Comparison of ENCODE assay signal across 22 cellular contexts in genomic region chr1:170910273-170910672, GRCh38. TPM values are rescaled to one million over a fixed set of nuclear protein-coding genes. Genes with fewer than 3 reads are reported as not detected.
DNase-seq lines count a peak whose midpoint lies in the region; ATAC-seq and TF ChIP-seq lines count a peak whose summit lies in the region.
"Had no signal": no experiment of that assay in that cellular context is flagged by ENCODE, and none has a peak within 500 bp of the region (broad histone marks: within the 10 kb centered on the region; RNA-seq: fewer than 3 reads in every experiment).

No MANE protein-coding gene starts in this region.

- H3K9ac ChIP-seq in mammary epithelial cell (ENCODE audit: insufficient read depth, low read length) = no peak overlapping the region
- no peak overlapping the region for H3K9ac ChIP-seq in trophoblast cell (ENCODE audit: low read length)

- H3K27ac ChIP-seq in ACC112 (ENCODE audit: low read depth, low read length) (peak overlapping the region; percentile 95), mammary epithelial cell (ENCODE audit: insufficient read depth, low read depth, low read length) (no peak overlapping the region), trophoblast cell (ENCODE audit: low read depth, low read length) (no peak overlapping the region)
- H3K27ac ChIP-seq: right atrium auricular region had no signal

- H3K4me1 ChIP-seq in ACC112 (ENCODE audit: control insufficient read depth, insufficient read depth, low read length, unreplicated experiment) (peaks cover 26% of the 10 kb centered on the region), mammary epithelial cell (ENCODE audit: insufficient read depth, low read length) (no peaks in the 10 kb centered on the region), trophoblast cell (ENCODE audit: control insufficient read depth in 1 of 2, insufficient read depth in 2 of 2, low read length in 2 of 2) (no peaks in the 10 kb centered on the region)
- H3K4me1 ChIP-seq: right atrium auricular region had no signal

- no peak overlapping the region for H4K12ac ChIP-seq in trophoblast cell (ENCODE audit: low read depth, low read length)

- H2AFZ ChIP-seq in ACC112 (ENCODE audit: low read length, unreplicated experiment) = peak overlapping the region; percentile 44
- H2AFZ ChIP-seq in mammary epithelial cell (ENCODE audit: low read depth, low read length) = no peak overlapping the region
- no peak overlapping the region for H2AFZ ChIP-seq in trophoblast cell (ENCODE audit: insufficient read depth, low read length, poor library complexity)

- peak overlapping the region; percentile 26; the same call in 1 of the 2 replicates for H3K4me3 ChIP-seq in ACC112 (ENCODE audit: low read depth, low read length)
- H3K4me3 ChIP-seq in mammary epithelial cell (replicated peaks in 1 of 3; ENCODE audit: insufficient read depth in 1 of 3, low read depth in 2 of 3, low read length in 3 of 3) = no peak overlapping the region
- H3K4me3 ChIP-seq in trophoblast cell (ENCODE audit: low read depth, low read length) = no peak overlapping the region
- H3K4me3 ChIP-seq: right atrium auricular region had no signal

- ATAC-seq in HG03108 (IDR thresholded peaks at IDR 0.05; ENCODE audit: unreplicated experiment) = no peak

- H3K9me3 Mint-ChIP-seq in HFFc6 = no peaks in the 10 kb centered on the region
- H3K9me3 Mint-ChIP-seq: IgD-negative memory B cell, immature natural killer cell had no signal

- TF ChIP-seq CTCF in HFFc6 (IDR thresholded peaks at IDR 0.05) = no peak
- TF ChIP-seq CTCF in mammary epithelial cell (conservative IDR thresholded peaks at IDR 0.05 in 1 of 2, IDR thresholded peaks at IDR 0.05 in 1 of 2; ENCODE audit: extremely low read depth in 1 of 2, insufficient read depth in 1 of 2, low read depth in 1 of 2, low read length in 2 of 2) = no peak

- H3K79me1 ChIP-seq in trophoblast cell (ENCODE audit: low read length) = no peaks in the 10 kb centered on the region

- no peak overlapping the region for H2AK5ac ChIP-seq in trophoblast cell (ENCODE audit: low read length)

- H3K79me2 ChIP-seq in ACC112 (ENCODE audit: control insufficient read depth, insufficient read depth, low read length, unreplicated experiment) (no peaks in the 10 kb centered on the region), mammary epithelial cell (ENCODE audit: insufficient read depth, low read length) (no peaks in the 10 kb centered on the region), trophoblast cell (ENCODE audit: control insufficient read depth, insufficient read depth, low read length, poor library complexity) (no peaks in the 10 kb centered on the region)

- DNase-seq in HFFc6 = peak; percentile 52
- peak; percentile 9 for DNase-seq in mammary epithelial cell
- DNase-seq in hepatic stellate cell (ENCODE audit: low spot score) = peak; percentile 36
- no peak for DNase-seq in superior temporal gyrus (ENCODE audit: extremely low spot score)
- no peak for DNase-seq in activated naive CD4-positive, alpha-beta T cell treated with anti-CD3 and anti-CD28 coated beads, Interleukin-2, amount 50 U/mL, for 16 hours
- no peak for DNase-seq in trophoblast cell
- DNase-seq: activated CD4-positive, alpha-beta T cell treated with anti-CD3 and anti-CD28 coated beads for 1 hour; activated naive CD4-positive, alpha-beta T cell; effector memory CD4-positive, alpha-beta T cell; GDM1; immature natural killer cell; NCI-H1417; NCI-H2227 treated with DMSO at 0.1 percent for 48 hours; NK-92 treated with Interleukin-12 subunit alpha and Interleukin-12 subunit beta, amount 100 ng/mL, for 24 hours; SIG-M5 had no signal

- CTCF ChIA-PET in mammary epithelial cell (lab: Charles Lee; ENCODE audit: low non-redundant PET) = no interaction called here

- BruUV-seq in mammary epithelial cell (replicated peaks; lab: Mats Ljungman, UMichigan) = no TSS peak

- no peak overlapping the region for H3K18ac ChIP-seq in trophoblast cell (ENCODE audit: low read length)

- H3K9me3 ChIP-seq in mammary epithelial cell (replicated peaks; ENCODE audit: insufficient read depth, low read length) (no peaks in the 10 kb centered on the region), trophoblast cell (ENCODE audit: insufficient read depth, low read depth, low read length) (no peaks in the 10 kb centered on the region)
- H3K9me3 ChIP-seq: right atrium auricular region had no signal

- intact Hi-C loops in mammary epithelial cell (cut with micrococcal nuclease) = no loop called here

- dilution Hi-C loops in mammary epithelial cell (cut with HindIII; ENCODE audit: low sequenced_read_pairs) = no loop called here

- H3K27me3 ChIP-seq in ACC112 (ENCODE audit: insufficient read depth, low read length) (no peaks in the 10 kb centered on the region), mammary epithelial cell (ENCODE audit: insufficient read depth, low read length) (no peaks in the 10 kb centered on the region), trophoblast cell (ENCODE audit: insufficient read depth, low read length) (no peaks in the 10 kb centered on the region)
- H3K27me3 ChIP-seq: right atrium auricular region had no signal

- H3K36me3 ChIP-seq in ACC112 (ENCODE audit: insufficient read depth, low read length) (no peaks in the 10 kb centered on the region), mammary epithelial cell (ENCODE audit: insufficient read depth, low read length) (no peaks in the 10 kb centered on the region), trophoblast cell (ENCODE audit: control insufficient read depth in 1 of 2, insufficient read depth in 2 of 2, low read length in 2 of 2) (no peaks in the 10 kb centered on the region)
- H3K36me3 ChIP-seq: right atrium auricular region had no signal

- H4K20me1 ChIP-seq in mammary epithelial cell (ENCODE audit: insufficient read depth, low read length) = no peaks in the 10 kb centered on the region

- no peak overlapping the region for H3K14ac ChIP-seq in trophoblast cell (ENCODE audit: low read length)

- H2BK12ac ChIP-seq in trophoblast cell (ENCODE audit: low read length) = no peak overlapping the region

- no peak overlapping the region for H3K4me2 ChIP-seq in mammary epithelial cell (ENCODE audit: insufficient read depth, low read depth, low read length)
- no peak overlapping the region for H3K4me2 ChIP-seq in trophoblast cell (ENCODE audit: low read length)

- H4K91ac ChIP-seq in trophoblast cell (ENCODE audit: low read depth, low read length) = no peak overlapping the region

- H3K36me3 Mint-ChIP-seq in HFFc6 (ENCODE audit: low read depth) = peaks cover 4% of the 10 kb centered on the region; the same call in 1 of the 2 replicates
- H3K36me3 Mint-ChIP-seq: IgD-negative memory B cell, immature natural killer cell had no signal

- H3K4me1 Mint-ChIP-seq in HFFc6 (ENCODE audit: low read depth) = peaks cover 33% of the 10 kb centered on the region
- H3K4me1 Mint-ChIP-seq: IgD-negative memory B cell, immature natural killer cell, neural crest cell had no signal

- no peak overlapping the region for H3K4ac ChIP-seq in trophoblast cell (ENCODE audit: low read depth, low read length)

- peak overlapping the region; percentile 67 for H3K27ac Mint-ChIP-seq in HFFc6
- H3K27ac Mint-ChIP-seq: immature natural killer cell had no signal

- H2BK5ac ChIP-seq in trophoblast cell (ENCODE audit: low read depth, low read length, poor library complexity) = no peak overlapping the region

- no peak overlapping the region for H3K23ac ChIP-seq in trophoblast cell (ENCODE audit: low read length)

- H2BK120ac ChIP-seq in trophoblast cell (ENCODE audit: insufficient read depth, low read length, poor library complexity) = no peak overlapping the region

- H3K4me3 Mint-ChIP-seq in HFFc6 = 0 out of 2 replicates have a peak overlapping the region, but pooled peaks have one; percentile 23
- H3K4me3 Mint-ChIP-seq: IgD-negative memory B cell, immature natural killer cell, neural crest cell had no signal

- H3K27me3 Mint-ChIP-seq in HFFc6 (ENCODE audit: insufficient read depth) = no peaks in the 10 kb centered on the region; the same call in 1 of the 2 replicates

- in situ Hi-C loops in mammary epithelial cell (cut with MboI; ENCODE audit: low sequenced_read_pairs in 2 of 2) = no loop called here

- H4K8ac ChIP-seq in trophoblast cell (ENCODE audit: low read depth, low read length) = no peak overlapping the region

RNA-seq across cellular contexts. Expression of gene MROH9, which starts 25.1 kb away (rescaled TPM):
- total RNA-seq in HFFc6 (2021; fragmentation: NEBNext Ultra II Directional; extraction: Animal tissue kit (Norgen Biotek cat#: 25700)) = under 1 TPM in 3 of 6 experiments, not detected in 3; 0.10 to 0.17 (median 0.11) TPM
- total RNA-seq in mammary epithelial cell = not detected
- not detected for polyA plus RNA-seq in mammary epithelial cell
- not detected for polyA minus RNA-seq in mammary epithelial cell
- not detected in 2 replicates for polyA plus RNA-seq in trophoblast cell (2013)
- total RNA-seq: cardiac septum, mesenteric fat pad, neural crest cell, right atrium auricular region had no signal
- polyA plus RNA-seq: IgD-negative memory B cell, immature natural killer cell had no signal

Comparison
In these comparisons a context has a peak if more than half of its experiments do, and no peak if none do; other contexts are left out.
1. DNase-seq: peak in HFFc6 (single experiment), mammary epithelial cell (single experiment) and hepatic stellate cell (single experiment); none in superior temporal gyrus (single experiment), activated naive CD4-positive, alpha-beta T cell treated with anti-CD3 and anti-CD28 coated beads, Interleukin-2, amount 50 U/mL, for 16 hours (single experiment) and trophoblast cell (0 of 2).